8 cellular contexts compared by ENCODE assay signal in genomic region chr4:113901994-113902787, GRCh38.
A peak's percentile ranks its signal among the peaks of the same experiment; 100 is the strongest.
DNase-seq lines count a peak whose midpoint lies in the region; ATAC-seq and TF ChIP-seq lines count a peak whose summit lies in the region.

No MANE protein-coding gene starts in this region.

- CTCF ChIA-PET in Calu3 (lab: Charles Lee) = no interaction called here
- CTCF ChIA-PET in naive thymus-derived CD4-positive, alpha-beta T cell (lab: Charles Lee) = interaction anchor here (0.6 to 0.9 kb wide), 3 partner anchors 18 to 355 kb away, joined by 3 to 4 read pairs (median 3); no protein-coding TSS in a partner anchor
- CTCF ChIA-PET in RWPE1 (lab: Yijun Ruan, JAX) = interaction anchor here (0.6 to 0.8 kb wide), 2 partner anchors 51 to 178 kb away, joined by 3 read pairs; no protein-coding TSS in a partner anchor

- POLR2A ChIA-PET in naive thymus-derived CD4-positive, alpha-beta T cell (lab: Charles Lee) = interaction anchor here (0.6 to 0.7 kb wide), 2 partner anchors 37 to 141 kb away, joined by 3 read pairs; no protein-coding TSS in a partner anchor
- POLR2A ChIA-PET in RWPE1 (lab: Yijun Ruan, JAX; ENCODE audit: low non-redundant PET) = no interaction called here

- H3K36me3 Mint-ChIP-seq in Calu3 (ENCODE audit: insufficient read depth, unreplicated experiment) = peaks cover 10% of the 10 kb centered on the region
- no peaks in the 10 kb centered on the region for H3K36me3 Mint-ChIP-seq in naive thymus-derived CD4-positive, alpha-beta T cell

- peaks cover 65 to 72% of the 10 kb centered on the region in 2 donors for H3K4me1 ChIP-seq in naive thymus-derived CD4-positive, alpha-beta T cell (ENCODE audit: control insufficient read depth in 2 of 2, insufficient read depth in 2 of 2, low read length in 2 of 2)

- H3K4me1 Mint-ChIP-seq in Calu3 (ENCODE audit: low read depth, unreplicated experiment) = peaks cover 19% of the 10 kb centered on the region
- peaks cover 23 to 87% (median 82%) of the 10 kb centered on the region in 7 donors for H3K4me1 Mint-ChIP-seq in naive thymus-derived CD4-positive, alpha-beta T cell

- no peaks in the 10 kb centered on the region for H3K36me3 ChIP-seq in naive thymus-derived CD4-positive, alpha-beta T cell (ENCODE audit: control insufficient read depth in 2 of 3, insufficient read depth in 3 of 3, low read length in 3 of 3)

- TF ChIP-seq CTCF in Calu3 (IDR thresholded peaks at IDR 0.05; ENCODE audit: unreplicated experiment) = peak; percentile 37
- no peak for TF ChIP-seq CTCF in RWPE1 (conservative IDR thresholded peaks at IDR 0.05; ENCODE audit: low read depth)

- BruUV-seq in Calu3 (replicated peaks; lab: Mats Ljungman, UMichigan) = no TSS peak

- intact Hi-C loops in Calu3 (cut with micrococcal nuclease; ENCODE audit: unreplicated experiment) = loop anchor here (2.0 to 10.0 kb wide), 3 partner anchors 169 to 473 kb away; no protein-coding TSS in a partner anchor
- intact Hi-C loops in naive thymus-derived CD4-positive, alpha-beta T cell (cut with micrococcal nuclease) = loop anchor here (1.0 to 5.0 kb wide), 6 partner anchors 43 to 265 kb away; no protein-coding TSS in a partner anchor
- intact Hi-C loops in sciatic nerve (cut with DNase I) = no loop called here

- peak overlapping the region; percentile 85 for H3K27ac Mint-ChIP-seq in Calu3 (ENCODE audit: unreplicated experiment)
- peak overlapping the region; percentile 74 to 99 (median 96) for H3K27ac Mint-ChIP-seq in naive thymus-derived CD4-positive, alpha-beta T cell

- peak overlapping the region; percentile 51 for H3K4me3 Mint-ChIP-seq in Calu3 (ENCODE audit: low read depth, unreplicated experiment)
- peak overlapping the region; percentile 32 to 78 (median 70) for H3K4me3 Mint-ChIP-seq in naive thymus-derived CD4-positive, alpha-beta T cell

- no peaks in the 10 kb centered on the region for H3K27me3 Mint-ChIP-seq in Calu3 (ENCODE audit: unreplicated experiment)
- H3K27me3 Mint-ChIP-seq in naive thymus-derived CD4-positive, alpha-beta T cell = no peaks in the 10 kb centered on the region

- H3K4me3 ChIP-seq in naive thymus-derived CD4-positive, alpha-beta T cell (ENCODE audit: low read length) = peak overlapping the region; percentile 7

- DNase-seq in Calu3 (peak; percentile 74), NCI-H146 treated with DMSO at 0.1 percent for 48 hours (lab: John Stamatoyannopoulos, UW; ENCODE audit: unreplicated experiment) (peak; percentile 18), RWPE1 (ENCODE audit: low spot score) (no peak), NCI-H2107 treated with DMSO at 0.1 percent for 48 hours (lab: John Stamatoyannopoulos, UW; ENCODE audit: unreplicated experiment) (no peak), sciatic nerve (ENCODE audit: low spot score) (no peak)
- DNase-seq in activated T-helper 9 cell treated with anti-CD3 and anti-CD28 coated beads, Interleukin-2, amount 50 U/mL, for 16 hours (ENCODE audit: low read depth) = peak; percentile 47
- DNase-seq in naive thymus-derived CD4-positive, alpha-beta T cell = peak; percentile 27 to 86 (median 72)

- peak; percentile 88 for ATAC-seq in naive thymus-derived CD4-positive, alpha-beta T cell
- ATAC-seq in HG02884 (IDR thresholded peaks at IDR 0.05; ENCODE audit: unreplicated experiment) (no peak), sciatic nerve (no peak)

- no peaks in the 10 kb centered on the region for H3K9me3 ChIP-seq in naive thymus-derived CD4-positive, alpha-beta T cell (ENCODE audit: control insufficient read depth in 2 of 3, low read length in 3 of 3)

- H3K9me3 Mint-ChIP-seq in Calu3 (ENCODE audit: low read depth, unreplicated experiment) = no peaks in the 10 kb centered on the region
- no peaks in the 10 kb centered on the region for H3K9me3 Mint-ChIP-seq in naive thymus-derived CD4-positive, alpha-beta T cell

- H3K27me3 ChIP-seq in naive thymus-derived CD4-positive, alpha-beta T cell (ENCODE audit: control insufficient read depth in 2 of 2, insufficient read depth in 2 of 2, low read length in 2 of 2) = no peaks in the 10 kb centered on the region

- H3K27ac ChIP-seq in naive thymus-derived CD4-positive, alpha-beta T cell (ENCODE audit: low read depth, low read length) = peak overlapping the region; percentile 65
- H3K27ac ChIP-seq in RWPE1 = no peak overlapping the region

Comparison
In these comparisons a context has a peak if more than half of its experiments do, and no peak if none do; other contexts are left out.
1. DNase-seq: peak in Calu3 (single experiment), NCI-H146 treated with DMSO at 0.1 percent for 48 hours (single experiment), activated T-helper 9 cell treated with anti-CD3 and anti-CD28 coated beads, Interleukin-2, amount 50 U/mL, for 16 hours (single experiment) and naive thymus-derived CD4-positive, alpha-beta T cell (9 of 9); none in RWPE1 (single experiment), NCI-H2107 treated with DMSO at 0.1 percent for 48 hours (single experiment) and sciatic nerve (single experiment).